In the genomic region with DNA sequence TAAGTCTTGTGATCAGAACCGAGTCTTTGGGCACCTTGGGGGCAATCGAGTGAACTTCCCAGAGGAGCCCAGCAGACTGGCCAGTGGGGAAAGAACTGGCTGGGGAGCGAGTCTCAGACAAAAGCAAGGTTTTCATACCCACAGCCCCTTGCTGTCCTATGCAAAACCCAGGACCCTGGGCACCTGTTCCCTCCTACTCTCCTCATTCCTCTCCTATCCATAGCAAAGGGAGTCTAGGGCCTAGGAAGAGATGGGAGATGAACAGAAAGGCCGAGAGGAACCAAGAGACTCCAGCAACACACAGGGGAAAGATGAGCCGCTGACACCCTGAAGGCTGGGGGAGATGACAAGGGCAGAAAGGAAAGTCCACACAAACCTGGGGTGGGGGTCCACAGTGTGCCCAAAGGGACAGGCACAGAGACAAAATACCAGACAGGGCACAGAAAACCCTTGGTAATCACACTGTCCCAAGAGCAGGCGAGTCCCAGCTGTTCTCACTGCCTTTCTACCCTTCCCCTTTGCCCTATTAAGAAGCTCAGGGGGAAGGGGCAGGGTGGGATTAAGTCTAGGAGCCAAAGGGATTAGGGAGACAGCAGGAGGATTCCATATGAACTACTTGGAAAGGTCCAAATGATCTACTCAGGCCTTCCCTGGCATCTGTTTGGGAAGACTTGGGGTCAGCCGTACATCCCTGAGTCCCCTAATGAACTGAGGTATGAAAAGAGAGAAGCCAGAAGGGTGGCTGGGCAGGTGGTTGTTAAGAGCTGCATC, we compare ENCODE assay signal across 8 cellular contexts. TPM values are rescaled to one million over a fixed set of nuclear protein-coding genes. Genes with fewer than 3 reads are reported as not detected.
DNase-seq lines count a peak whose midpoint lies in the region; ATAC-seq and TF ChIP-seq lines count a peak whose summit lies in the region.

No MANE protein-coding gene starts in this region.

- H3K9me3 ChIP-seq in RWPE2 (ENCODE audit: severe bottlenecking), result no peaks in the 10 kb centered on the region
- no peaks in the 10 kb centered on the region for H3K9me3 ChIP-seq in sigmoid colon
- H3K9me3 ChIP-seq in Caco-2, result no peaks in the 10 kb centered on the region

- 66 to 74% methylated on average over 7 of the region's 7 CpGs for WGBS in sigmoid colon, 2 donors

- H3K27me3 Mint-ChIP-seq in Caco-2 (ENCODE audit: insufficient read depth, unreplicated experiment), result no peaks in the 10 kb centered on the region

- intact Hi-C loops in sigmoid colon (cut with DNase I) (loop anchor here (1.0 to 5.0 kb wide), 3 partner anchors 42 to 197 kb away; no protein-coding TSS in a partner anchor), Caco-2 (cut with micrococcal nuclease; ENCODE audit: unreplicated experiment) (loop anchor here (1.0 kb wide), 2 partner anchors 37 to 42 kb away; partner anchors contain the start of gene MDC1)

- H3K27me3 ChIP-seq in RWPE2 (ENCODE audit: insufficient read depth, poor library complexity, severe bottlenecking), result no peaks in the 10 kb centered on the region
- H3K27me3 ChIP-seq in sigmoid colon, result no peaks in the 10 kb centered on the region
- H3K27me3 ChIP-seq in Caco-2 (replicated peaks; ENCODE audit: control insufficient read depth, insufficient read depth, low read length), result no peaks in the 10 kb centered on the region

- no TSS peak for BruUV-seq in Caco-2 (replicated peaks; lab: Mats Ljungman, UMichigan)

- no peaks in the 10 kb centered on the region for H3K9me3 Mint-ChIP-seq in Caco-2 (ENCODE audit: unreplicated experiment)

- peaks cover 14% of the 10 kb centered on the region for H3K36me3 Mint-ChIP-seq in Caco-2 (ENCODE audit: insufficient read depth, unreplicated experiment)

- H3K4me3 Mint-ChIP-seq in Caco-2 (ENCODE audit: unreplicated experiment), result no peak overlapping the region

- no peak overlapping the region for H3K27ac Mint-ChIP-seq in Caco-2 (ENCODE audit: unreplicated experiment)

- H3K4me1 Mint-ChIP-seq in Caco-2 (ENCODE audit: low read depth, unreplicated experiment), result peaks cover 6% of the 10 kb centered on the region

- H3K36me3 ChIP-seq in RWPE2 (ENCODE audit: low read depth) (peaks cover 78% of the 10 kb centered on the region), sigmoid colon (peaks cover 15 to 42% (median 28%) of the 10 kb centered on the region in 4 donors), Caco-2 (ENCODE audit: control insufficient read depth, insufficient read depth, low read length) (no peaks in the 10 kb centered on the region)

- H3K4me1 ChIP-seq in RWPE2 (ENCODE audit: insufficient read depth, poor library complexity, severe bottlenecking) (peaks cover 18% of the 10 kb centered on the region), sigmoid colon (peaks cover 0 to 66% (median 61%) of the 10 kb centered on the region in 4 donors), Caco-2 (0 out of 2 replicates have a peak, but pooled peaks cover 4% of the 10 kb centered on the region)

- ATAC-seq in RWPE2 (ENCODE audit: low read depth), result no peak

- TF ChIP-seq POLR2A in sigmoid colon (IDR thresholded peaks at IDR 0.05), result no peak

- no peak overlapping the region for H3K4me3 ChIP-seq in RWPE2 (ENCODE audit: severe bottlenecking)
- H3K4me3 ChIP-seq in sigmoid colon, result peak overlapping the region in 2 of 4 donors; percentile 63 to 79
- H3K4me3 ChIP-seq in Caco-2 (ENCODE audit: low read depth, low read length), result no peak overlapping the region

- POLR2A ChIA-PET in Caco-2 (lab: Charles Lee), result interaction anchor here (0.6 to 1.2 kb wide), 2 partner anchors 16 to 37 kb away, joined by 3 read pairs; partner anchors contain the start of gene MDC1

- TF ChIP-seq CTCF in RWPE2 (IDR thresholded peaks at IDR 0.05; ENCODE audit: poor library complexity, severe bottlenecking) (no peak), sigmoid colon (IDR thresholded peaks at IDR 0.05) (no peak), Caco-2 (IDR thresholded peaks at IDR 0.05; ENCODE audit: insufficient read depth in 1 of 2, low read depth in 1 of 2, low read length in 1 of 2, severe bottlenecking in 1 of 2, unreplicated experiment in 1 of 2) (no peak)

- in situ Hi-C loops in G401 (cut with HindIII; ENCODE audit: low sequenced_read_pairs), result no loop called here

- CTCF ChIA-PET in Caco-2 (lab: Charles Lee), result interaction anchor here (0.8 to 2.0 kb wide), 5 partner anchors 8 to 407 kb away, joined by 4 to 28 read pairs (median 17); partner anchors contain the start of gene MDC1

- no peak for TF ChIP-seq EP300 in sigmoid colon (IDR thresholded peaks at IDR 0.05)

- H3K27ac ChIP-seq in RWPE2 (ENCODE audit: poor library complexity, severe bottlenecking) (peak overlapping the region; percentile 95), epithelial cell of prostate (peak overlapping the region; percentile 98), sigmoid colon (peak overlapping the region; percentile 94 to 99 (median 98))

- DNase-seq in G401 (ENCODE audit: low spot score), result peak; percentile 19
- DNase-seq in RWPE2 (ENCODE audit: low spot score), result no peak
- no peak for DNase-seq in epithelial cell of prostate (ENCODE audit: low read depth, low spot score)
- DNase-seq in sigmoid colon, result no peak
- no peak for DNase-seq in T1000 (lab: John Stamatoyannopoulos, UW)
- no peak for DNase-seq in epidermal melanocyte (ENCODE audit: insufficient read length, low spot score)
- DNase-seq in Caco-2, result no peak
- DNase-seq in NCI-H748 treated with DMSO at 0.1 percent for 48 hours (lab: John Stamatoyannopoulos, UW), result no peak

RNA-seq across cellular contexts. Expression of gene PPP1R18, which starts 6.5 kb away (rescaled TPM):
- 53.7 and 54.3 TPM in 2 replicates for total RNA-seq in G401 (2014; rRNA removed; shearing (Covaris generic))
- total RNA-seq in sigmoid colon, result 10 to 100 TPM; 32.6 to 69.8 (median 39.0) TPM
- polyA plus RNA-seq in sigmoid colon, result 10 to 100 TPM; 15.0 to 51.2 (median 27.6) TPM
- 6.6 and 9.7 TPM in 2 replicates for total RNA-seq in Caco-2 (2022)

RNA-seq across cellular contexts. Expression of gene DHX16, which starts 7.1 kb away (rescaled TPM):
- 59.8 and 73.2 TPM in 2 replicates for total RNA-seq in G401 (2014; rRNA removed; shearing (Covaris generic))
- total RNA-seq in sigmoid colon, result 10 to 100 TPM; 18.0 to 22.8 (median 21.3) TPM
- polyA plus RNA-seq in sigmoid colon, result 10 to 100 TPM; 21.6 to 34.2 (median 25.2) TPM
- 36.6 and 40.6 TPM in 2 replicates for total RNA-seq in Caco-2 (2022)

RNA-seq across cellular contexts. Expression of gene NRM, which starts 10.8 kb away (rescaled TPM):
- 2.6 and 8.8 TPM in 2 replicates for total RNA-seq in G401 (2014; rRNA removed; shearing (Covaris generic))
- total RNA-seq in sigmoid colon (1 to 10 TPM; 2.4 to 9.7 (median 5.0) TPM), Caco-2 (2022) (31.7 and 32.1 TPM in 2 replicates)
- 10 to 100 TPM in 1 of 3 donors, 1 to 10 TPM in 2; 1.8 to 13.8 (median 2.8) TPM for polyA plus RNA-seq in sigmoid colon

RNA-seq across cellular contexts. Expression of gene C6orf136, which starts 33.0 kb away (rescaled TPM):
- 5.3 and 11.7 TPM in 2 replicates for total RNA-seq in G401 (2014; rRNA removed; shearing (Covaris generic))
- 10 to 100 TPM in 2 of 4 donors, 1 to 10 TPM in 2; 7.8 to 36.7 (median 20.7) TPM for total RNA-seq in sigmoid colon
- polyA plus RNA-seq in sigmoid colon, result 10 to 100 TPM; 51.1 to 60.8 (median 52.3) TPM
- 25.4 and 25.7 TPM in 2 replicates for total RNA-seq in Caco-2 (2022)

RNA-seq across cellular contexts. Expression of gene MDC1, which starts 37.1 kb away (rescaled TPM):
- total RNA-seq in G401 (2014; rRNA removed; shearing (Covaris generic)), result 2.5 and 14.3 TPM in 2 replicates
- total RNA-seq in sigmoid colon (10 to 100 TPM in 1 of 4 donors, 1 to 10 TPM in 3; 5.4 to 16.1 (median 6.7) TPM), Caco-2 (2022) (46.6 and 48.6 TPM in 2 replicates)
- polyA plus RNA-seq in sigmoid colon, result 10 to 100 TPM in 1 of 3 donors, 1 to 10 TPM in 2; 1.8 to 17.4 (median 3.7) TPM
